In genomic region chr17:7729841-7730240, GRCh38 we compare ENCODE assay signal across 1 cellular context.
TF ChIP-seq lines count a peak whose summit lies in the region.

No MANE protein-coding gene starts in this region.

TF ChIP-seq in HEK293, 187 proteins besides CTCF, POLR2A, EP300 and RAD21 (continued from another document):
- no peak for TF ChIP-seq ZNF121 (tag by site-specific recombination; IDR thresholded peaks at IDR 0.05)
